ENCODE assay signal across 12 cellular contexts in genomic region chr1:54995835-54996234, GRCh38. TPM values are rescaled to one million over a fixed set of nuclear protein-coding genes. Genes with fewer than 3 reads are reported as not detected.
A peak's percentile ranks its signal among the peaks of the same experiment; 100 is the strongest.
DNase-seq lines count a peak whose midpoint lies in the region; ATAC-seq and TF ChIP-seq lines count a peak whose summit lies in the region.
"Had no signal": no experiment of that assay in that cellular context is flagged by ENCODE, and none has a peak within 500 bp of the region (broad histone marks: within the 10 kb centered on the region; RNA-seq: fewer than 3 reads in every experiment).

No MANE protein-coding gene starts in this region.

- no peak for TF ChIP-seq CTCF in HEK293 (tag by site-specific recombination; IDR thresholded peaks at IDR 0.05)
- TF ChIP-seq CTCF in neural progenitor cell (IDR thresholded peaks at IDR 0.05), result no peak
- no peak for TF ChIP-seq CTCF in osteoblast (IDR thresholded peaks at IDR 0.05; ENCODE audit: extremely low read depth, low read depth, low read length)
- TF ChIP-seq CTCF in GM10248 (IDR thresholded peaks at IDR 0.05; ENCODE audit: control extremely low read depth, extremely low read depth, low read depth, missing control alignments), result no peak

- no peaks in the 10 kb centered on the region for H3K36me3 Mint-ChIP-seq in T-helper 2 cell treated with Interferon-gamma antibody and Interleukin-4, amounts not matched to agents 5 μg/mL and 100 μg/mL, for 36 hours (ENCODE audit: low read depth)
- H3K36me3 Mint-ChIP-seq in activated naive CD4-positive, alpha-beta T cell treated with anti-CD3 and anti-CD28 coated beads, Interleukin-2, amount 10 ng/mL, durations not matched to agents 7 days and 5 days, result no peaks in the 10 kb centered on the region
- no peaks in the 10 kb centered on the region for H3K36me3 Mint-ChIP-seq in neural progenitor cell

- H3K9me3 Mint-ChIP-seq in T-helper 2 cell treated with Interferon-gamma antibody and Interleukin-4, amounts not matched to agents 5 μg/mL and 100 μg/mL, for 36 hours, result peaks cover 5% of the 10 kb centered on the region
- H3K9me3 Mint-ChIP-seq in activated naive CD4-positive, alpha-beta T cell treated with anti-CD3 and anti-CD28 coated beads, Interleukin-2, amount 10 ng/mL, durations not matched to agents 7 days and 5 days, result no peaks in the 10 kb centered on the region
- no peaks in the 10 kb centered on the region for H3K9me3 Mint-ChIP-seq in neural progenitor cell

- H4K20me1 ChIP-seq in neural progenitor cell (ENCODE audit: low read depth) (peaks cover 2% of the 10 kb centered on the region), osteoblast (ENCODE audit: insufficient read depth, low read length) (no peaks in the 10 kb centered on the region)

- no peak overlapping the region for H3K4me2 ChIP-seq in neural progenitor cell
- no peak overlapping the region for H3K4me2 ChIP-seq in osteoblast (ENCODE audit: insufficient read depth, low read length)

- no peak overlapping the region for H2AFZ ChIP-seq in neural progenitor cell (replicated peaks)
- no peak overlapping the region for H2AFZ ChIP-seq in osteoblast (ENCODE audit: low read length)

- POLR2A ChIA-PET in HEK293 (lab: Yijun Ruan, JAX), result interaction anchor here (0.5 to 2.2 kb wide), 2 partner anchors 99 to 109 kb away, joined by 5 to 7 read pairs; partner anchors contain the start of gene DHCR24
- POLR2A ChIA-PET in GM10248 (lab: Yijun Ruan, JAX), result no interaction called here

- H3K27me3 Mint-ChIP-seq in T-helper 2 cell treated with Interferon-gamma antibody and Interleukin-4, amounts not matched to agents 5 μg/mL and 100 μg/mL, for 36 hours (ENCODE audit: low read depth), result peaks cover 39% of the 10 kb centered on the region
- peaks cover 61% of the 10 kb centered on the region for H3K27me3 Mint-ChIP-seq in activated naive CD4-positive, alpha-beta T cell treated with anti-CD3 and anti-CD28 coated beads, Interleukin-2, amount 10 ng/mL, durations not matched to agents 7 days and 5 days
- H3K27me3 Mint-ChIP-seq in neural progenitor cell (ENCODE audit: insufficient read depth, low read depth), result peaks cover 38% of the 10 kb centered on the region

- H3K27ac ChIP-seq in HEK293 (ENCODE audit: extremely low read depth, low read depth, low read length) (no peak overlapping the region), neural progenitor cell (no peak overlapping the region), osteoblast (ENCODE audit: low read depth, low read length) (no peak overlapping the region)
- H3K27ac ChIP-seq: left lung, stomach had no signal

- H3K4me1 ChIP-seq in HEK293 (ENCODE audit: control insufficient read depth, insufficient read depth, low read length), result no peaks in the 10 kb centered on the region
- H3K4me1 ChIP-seq in neural progenitor cell, result peaks cover 14% of the 10 kb centered on the region
- H3K4me1 ChIP-seq in osteoblast (ENCODE audit: insufficient read depth, low read length), result no peaks in the 10 kb centered on the region

- H3K4me3 ChIP-seq in HEK293 (ENCODE audit: low read depth, low read length) (no peak overlapping the region), neural progenitor cell (no peak overlapping the region), osteoblast (ENCODE audit: insufficient read depth, low read length) (no peak overlapping the region)

- ATAC-seq in GM18517 (IDR thresholded peaks at IDR 0.05; ENCODE audit: unreplicated experiment), result no peak

- peak overlapping the region; percentile 69 for H3K4me3 Mint-ChIP-seq in T-helper 2 cell treated with Interferon-gamma antibody and Interleukin-4, amounts not matched to agents 5 μg/mL and 100 μg/mL, for 36 hours
- no peak overlapping the region for H3K4me3 Mint-ChIP-seq in activated naive CD4-positive, alpha-beta T cell treated with anti-CD3 and anti-CD28 coated beads, Interleukin-2, amount 10 ng/mL, durations not matched to agents 7 days and 5 days
- peak overlapping the region; percentile 6 for H3K4me3 Mint-ChIP-seq in neural progenitor cell

- no peaks in the 10 kb centered on the region for H3K79me2 ChIP-seq in neural progenitor cell (ENCODE audit: low read depth)
- H3K79me2 ChIP-seq in osteoblast (ENCODE audit: insufficient read depth, low read length), result no peaks in the 10 kb centered on the region

- no peaks in the 10 kb centered on the region for H3K36me3 ChIP-seq in HEK293 (ENCODE audit: control insufficient read depth in 2 of 2, insufficient read depth in 1 of 2, low read length in 2 of 2)
- no peaks in the 10 kb centered on the region for H3K36me3 ChIP-seq in neural progenitor cell
- H3K36me3 ChIP-seq in osteoblast (ENCODE audit: insufficient read depth, low read length), result no peaks in the 10 kb centered on the region
- H3K36me3 ChIP-seq: left lung, stomach had no signal

- peaks cover 9% of the 10 kb centered on the region for H3F3A ChIP-seq in neural progenitor cell (ENCODE audit: low read depth)

- H3K4me1 Mint-ChIP-seq in T-helper 2 cell treated with Interferon-gamma antibody and Interleukin-4, amounts not matched to agents 5 μg/mL and 100 μg/mL, for 36 hours (ENCODE audit: low read depth), result peaks cover 18% of the 10 kb centered on the region
- peaks cover 29% of the 10 kb centered on the region for H3K4me1 Mint-ChIP-seq in activated naive CD4-positive, alpha-beta T cell treated with anti-CD3 and anti-CD28 coated beads, Interleukin-2, amount 10 ng/mL, durations not matched to agents 7 days and 5 days
- H3K4me1 Mint-ChIP-seq in neural progenitor cell, result peaks cover 32% of the 10 kb centered on the region

- DNase-seq in T-helper 2 cell treated with Interferon-gamma antibody and Interleukin-4, amounts not matched to agents 5 μg/mL and 100 μg/mL, for 36 hours (ENCODE audit: low spot score), result no peak
- peak; percentile 66 for DNase-seq in activated naive CD4-positive, alpha-beta T cell treated with anti-CD3 and anti-CD28 coated beads, Interleukin-2, amount 10 ng/mL, durations not matched to agents 7 days and 5 days
- DNase-seq in neural progenitor cell (ENCODE audit: low spot score), result no peak
- no peak for DNase-seq in osteoblast (ENCODE audit: insufficient read length, low spot score, missing footprints)
- no peak for DNase-seq in GM10248 (ENCODE audit: extremely low spot score)

- H3K9ac ChIP-seq in neural progenitor cell, result no peak overlapping the region

- H3K27me3 ChIP-seq in neural progenitor cell (peaks cover 61% of the 10 kb centered on the region), osteoblast (ENCODE audit: insufficient read depth, low read length) (peaks cover 30% of the 10 kb centered on the region)

- CTCF ChIA-PET in HEK293 (lab: Yijun Ruan, JAX) (interaction anchor here (0.6 to 6.4 kb wide), 23 partner anchors 9 to 926 kb away, joined by 3 to 172 read pairs (median 8); no protein-coding TSS in a partner anchor), GM10248 (lab: Yijun Ruan, JAX) (interaction anchor here (0.8 to 24.6 kb wide), 18 partner anchors 10 to 1461 kb away, joined by 3 to 609 read pairs (median 6); no protein-coding TSS in a partner anchor)
- CTCF ChIA-PET in activated naive CD4-positive, alpha-beta T cell treated with anti-CD3 and anti-CD28 coated beads, Interleukin-2, amount 10 ng/mL, durations not matched to agents 7 days and 5 days (lab: Charles Lee), result interaction anchor here (0.6 to 5.5 kb wide), 10 partner anchors 8 to 55 kb away, joined by 3 to 95 read pairs (median 6); no protein-coding TSS in a partner anchor

- H3K9me3 ChIP-seq in HEK293 (ENCODE audit: control insufficient read depth, insufficient read depth, low read depth, low read length) (no peaks in the 10 kb centered on the region), neural progenitor cell (ENCODE audit: low read depth) (no peaks in the 10 kb centered on the region), osteoblast (ENCODE audit: low read depth, low read length) (no peaks in the 10 kb centered on the region)
- H3K9me3 ChIP-seq: left lung, stomach had no signal

- H3K27ac Mint-ChIP-seq in T-helper 2 cell treated with Interferon-gamma antibody and Interleukin-4, amounts not matched to agents 5 μg/mL and 100 μg/mL, for 36 hours, result peak overlapping the region; percentile 77
- H3K27ac Mint-ChIP-seq in activated naive CD4-positive, alpha-beta T cell treated with anti-CD3 and anti-CD28 coated beads, Interleukin-2, amount 10 ng/mL, durations not matched to agents 7 days and 5 days, result peak overlapping the region; percentile 77
- H3K27ac Mint-ChIP-seq in neural progenitor cell, result no peak overlapping the region

TF ChIP-seq in HEK293, 187 proteins besides CTCF, POLR2A, EP300 and RAD21 (continues in another document):
- TF ChIP-seq KLF8 (tag by site-specific recombination; IDR thresholded peaks at IDR 0.05) (no peak), ZNF629 (tag by site-specific recombination; IDR thresholded peaks at IDR 0.05) (no peak), ZNF202 (tag by site-specific recombination; IDR thresholded peaks at IDR 0.05; ENCODE audit: borderline replicate concordance) (no peak), EGR2 (tag by site-specific recombination; IDR thresholded peaks at IDR 0.05; ENCODE audit: low read depth) (no peak), ZNF580 (tag by site-specific recombination; IDR thresholded peaks at IDR 0.05) (no peak), ZNF280C (tag by site-specific recombination; IDR thresholded peaks at IDR 0.05) (no peak), ZFHX2 (tag by site-specific recombination; conservative IDR thresholded peaks at IDR 0.05) (0 out of 2 replicates have a peak, but pooled peaks have one; percentile 9), ZNF621 (tag by site-specific recombination; IDR thresholded peaks at IDR 0.05) (no peak)

RNA-seq across cellular contexts. Expression of gene BSND, which starts 2.9 kb away (rescaled TPM):
- total RNA-seq in neural progenitor cell (ENCODE audit: low replicate concordance) (not detected in 2 replicates), osteoblast (not detected in 2 replicates)
- total RNA-seq: dermis blood vessel endothelial cell, frontal cortex, left lung, occipital lobe, stomach had no signal

RNA-seq across cellular contexts. Expression of gene TMEM61, which starts 15.4 kb away (rescaled TPM):
- total RNA-seq in neural progenitor cell (ENCODE audit: low replicate concordance) (not detected in 2 replicates), osteoblast (not detected in 2 replicates)
- total RNA-seq: dermis blood vessel endothelial cell, frontal cortex had no signal

RNA-seq across cellular contexts. Expression of gene PCSK9, which starts 43.5 kb away (rescaled TPM):
- total RNA-seq in neural progenitor cell (ENCODE audit: low replicate concordance), result 4.5 and 13.7 TPM in 2 replicates
- 3.5 and 6.5 TPM in 2 replicates for total RNA-seq in osteoblast
- total RNA-seq: dermis blood vessel endothelial cell had no signal
